8 cellular contexts compared by ENCODE assay signal in the genomic region with DNA sequence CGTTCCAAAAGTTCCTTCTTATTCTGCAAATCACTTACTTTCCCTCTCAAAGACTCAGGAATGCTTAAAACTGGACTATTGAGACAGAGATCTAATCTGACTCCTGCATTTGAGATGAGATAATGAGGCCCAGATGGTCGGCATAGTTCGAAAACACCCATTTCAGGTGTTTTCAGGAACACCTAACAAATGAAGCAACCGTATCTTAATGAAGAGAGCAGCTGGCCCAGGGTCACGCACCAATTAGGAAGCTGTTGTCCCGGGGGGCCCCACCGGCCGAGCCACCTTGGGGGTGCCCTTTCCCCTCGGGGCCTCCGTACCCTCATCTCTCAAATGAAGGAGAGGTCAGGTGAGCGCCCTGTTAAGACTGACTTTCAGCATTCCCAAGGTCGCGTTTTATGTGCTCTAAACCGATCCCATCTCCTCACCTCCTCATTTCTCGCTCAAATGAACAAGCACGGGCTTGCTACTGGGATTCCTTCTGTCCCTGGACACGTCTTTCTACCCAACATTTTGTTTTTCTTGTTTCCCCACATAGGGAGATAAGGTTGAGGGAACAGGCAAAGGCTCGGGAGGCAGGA. TPM values are rescaled to one million over a fixed set of nuclear protein-coding genes. Genes with fewer than 3 reads are reported as not detected.
DNase-seq lines count a peak whose midpoint lies in the region; ATAC-seq and TF ChIP-seq lines count a peak whose summit lies in the region.

No MANE protein-coding gene starts in this region.

- peak overlapping the region; percentile 93 for H3K4me3 ChIP-seq in CD4-positive, CD25-positive, alpha-beta regulatory T cell (ENCODE audit: low read depth, low read length)
- H3K4me3 ChIP-seq in coronary artery: peak overlapping the region; percentile 90
- H3K4me3 ChIP-seq in mononuclear cell (ENCODE audit: low read length): peak overlapping the region; percentile 65

- peak overlapping the region; percentile 91 to 99 (median 98) for H3K4me3 Mint-ChIP-seq in CD4-positive, CD25-positive, alpha-beta regulatory T cell

- no peak overlapping the region for H3K27ac ChIP-seq in CD4-positive, CD25-positive, alpha-beta regulatory T cell (ENCODE audit: insufficient read depth, low read length, poor library complexity, severe bottlenecking)
- peak overlapping the region; percentile 69 to 73 for H3K27ac ChIP-seq in coronary artery

- no peak for TF ChIP-seq CTCF in coronary artery (IDR thresholded peaks at IDR 0.05)

- H3K27ac Mint-ChIP-seq in CD4-positive, CD25-positive, alpha-beta regulatory T cell: peak overlapping the region; percentile 48 to 98 (median 88)

- no peaks in the 10 kb centered on the region for H3K27me3 ChIP-seq in CD4-positive, CD25-positive, alpha-beta regulatory T cell (ENCODE audit: control insufficient read depth, insufficient read depth, low read length)
- H3K27me3 ChIP-seq in mononuclear cell (ENCODE audit: insufficient read depth, low read length): no peaks in the 10 kb centered on the region

- peaks cover 12% of the 10 kb centered on the region for H3K36me3 ChIP-seq in CD4-positive, CD25-positive, alpha-beta regulatory T cell (ENCODE audit: control insufficient read depth, insufficient read depth, low read length)

- H3K27me3 Mint-ChIP-seq in CD4-positive, CD25-positive, alpha-beta regulatory T cell: no peaks in the 10 kb centered on the region

- peaks cover 7% of the 10 kb centered on the region for H3K36me3 Mint-ChIP-seq in CD4-positive, CD25-positive, alpha-beta regulatory T cell

- H3K9me3 ChIP-seq in CD4-positive, CD25-positive, alpha-beta regulatory T cell (ENCODE audit: control insufficient read depth in 2 of 2, low read length in 2 of 2): no peaks in the 10 kb centered on the region
- no peaks in the 10 kb centered on the region for H3K9me3 ChIP-seq in mononuclear cell (ENCODE audit: low read depth, low read length)

- no peak for ATAC-seq in CD4-positive, CD25-positive, alpha-beta regulatory T cell (ENCODE audit: low read depth in 2 of 2)
- no peak for ATAC-seq in HG02885 (IDR thresholded peaks at IDR 0.05; ENCODE audit: poor library complexity, unreplicated experiment)
- ATAC-seq in activated CD4-positive, CD25-positive, alpha-beta regulatory T cell treated with anti-CD3 and anti-CD28 coated beads, Interleukin-2, amount 50 U/mL, for 24 hours: no peak

- H3K4me1 ChIP-seq in CD4-positive, CD25-positive, alpha-beta regulatory T cell (ENCODE audit: control insufficient read depth, insufficient read depth, low read length, poor library complexity, severe bottlenecking): peaks cover 24% of the 10 kb centered on the region
- peaks cover 45% of the 10 kb centered on the region for H3K4me1 ChIP-seq in mononuclear cell (ENCODE audit: insufficient read depth, low read length)

- DNase-seq in CD4-positive, CD25-positive, alpha-beta regulatory T cell: no peak
- peak; percentile 26 for DNase-seq in KBM-7
- no peak for DNase-seq in coronary artery (ENCODE audit: low spot score)
- DNase-seq in T-helper 9 cell: no peak
- no peak for DNase-seq in DMS114 treated with DMSO at 0.1 percent for 48 hours (lab: John Stamatoyannopoulos, UW; ENCODE audit: unreplicated experiment)

- H3K9me3 Mint-ChIP-seq in CD4-positive, CD25-positive, alpha-beta regulatory T cell: peaks cover 0 to 7% (median 0%) of the 10 kb centered on the region in 7 donors

- in situ Hi-C loops in KBM-7 (cut with MboI; ENCODE audit: low pct_unique_long_range_greater_than_20kb, low sequenced_read_pairs): no loop called here

- peaks cover 5 to 53% (median 27%) of the 10 kb centered on the region in 4 donors for H3K4me1 Mint-ChIP-seq in CD4-positive, CD25-positive, alpha-beta regulatory T cell

RNA-seq across cellular contexts. Expression of a gene that starts 0.8 kb away (rescaled TPM):
- total RNA-seq in CD4-positive, CD25-positive, alpha-beta regulatory T cell: 99.2 TPM
- 100 to 1,000 TPM in 1 of 4 donors, 10 to 100 TPM in 3; 78.4 to 111 (median 95.1) TPM for polyA plus RNA-seq in CD4-positive, CD25-positive, alpha-beta regulatory T cell
- total RNA-seq in mononuclear cell: 82.9 TPM
